Comparison of ENCODE assay signal across 2 cellular contexts in genomic region chr16:49842972-49843371, GRCh38.
TF ChIP-seq lines count a peak whose summit lies in the region.

No MANE protein-coding gene starts in this region.

TF ChIP-seq in liver, 16 proteins besides CTCF, POLR2A, EP300 and RAD21 (continued from another document):
- TF ChIP-seq ZBTB33 (IDR thresholded peaks at IDR 0.05) (no peak), MAX (IDR thresholded peaks at IDR 0.05) (no peak), TAF1 (conservative IDR thresholded peaks at IDR 0.05) (no peak), RXRA (IDR thresholded peaks at IDR 0.05) (peak in 1 of 2 donors; percentile 24), HNF4A (conservative IDR thresholded peaks at IDR 0.05) (peak; percentile 23 to 28), GABPA (IDR thresholded peaks at IDR 0.05 in 1 of 2, conservative IDR thresholded peaks at IDR 0.05 in 1 of 2) (no peak), ATF3 (IDR thresholded peaks at IDR 0.05) (no peak), SP1 (IDR thresholded peaks at IDR 0.05) (no peak), FOXA1 (IDR thresholded peaks at IDR 0.05) (no peak), NR2F2 (IDR thresholded peaks at IDR 0.05) (no peak), REST (IDR thresholded peaks at IDR 0.05) (no peak), HNF4G (IDR thresholded peaks at IDR 0.05) (no peak)

TF ChIP-seq in HepG2, 621 proteins besides CTCF, POLR2A, EP300 and RAD21:
- TF ChIP-seq E2F2 (CRISPR knock-in tag; IDR thresholded peaks at IDR 0.05; ENCODE audit: borderline replicate concordance): no peak
- no peak for TF ChIP-seq PHF20 (CRISPR knock-in tag; IDR thresholded peaks at IDR 0.05)
- no peak for TF ChIP-seq ZNF20 (CRISPR knock-in tag; IDR thresholded peaks at IDR 0.05)
- no peak for TF ChIP-seq TEAD2 (CRISPR knock-in tag; IDR thresholded peaks at IDR 0.05)
- no peak for TF ChIP-seq NCOA2 (CRISPR knock-in tag; IDR thresholded peaks at IDR 0.05)
- TF ChIP-seq PTBP1 (IDR thresholded peaks at IDR 0.05; ENCODE audit: low read depth, low read length, poor library complexity, severe bottlenecking): no peak
- no peak for TF ChIP-seq HOMEZ (CRISPR knock-in tag; IDR thresholded peaks at IDR 0.05; ENCODE audit: low read depth)
- TF ChIP-seq ZNF142 (CRISPR knock-in tag; IDR thresholded peaks at IDR 0.05): no peak
- TF ChIP-seq FOXM1 (CRISPR knock-in tag; IDR thresholded peaks at IDR 0.05): no peak
- TF ChIP-seq ZNF557 (CRISPR knock-in tag; IDR thresholded peaks at IDR 0.05): no peak
- TF ChIP-seq ZNF224 (CRISPR knock-in tag; IDR thresholded peaks at IDR 0.05): no peak
